Comparison of ENCODE assay signal across 2 cellular contexts in the genomic region with DNA sequence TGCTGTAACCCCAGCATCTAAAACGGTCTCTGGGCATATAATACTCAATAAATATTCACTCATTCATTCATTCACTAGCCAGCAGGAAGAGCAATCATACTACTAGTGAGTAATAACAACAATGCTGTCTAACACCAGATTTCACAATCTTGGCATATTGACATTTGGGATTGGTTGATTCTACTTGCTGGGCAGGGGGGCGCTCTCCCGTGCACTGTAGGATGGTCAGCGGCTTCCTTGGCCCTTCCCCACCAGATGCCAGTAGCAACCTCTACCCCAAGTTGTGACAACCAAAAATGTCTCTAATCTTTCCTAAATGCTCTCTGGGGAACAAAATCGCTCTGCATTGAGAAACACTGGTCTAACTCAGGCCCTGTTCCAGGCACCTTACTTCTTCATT.
TF ChIP-seq lines count a peak whose summit lies in the region.

No MANE protein-coding gene starts in this region.

TF ChIP-seq in HEK293, 187 proteins besides CTCF, POLR2A, EP300 and RAD21:
- TF ChIP-seq ZNF677 (tag by site-specific recombination; IDR thresholded peaks at IDR 0.05): no peak
- TF ChIP-seq, protein P1, sequence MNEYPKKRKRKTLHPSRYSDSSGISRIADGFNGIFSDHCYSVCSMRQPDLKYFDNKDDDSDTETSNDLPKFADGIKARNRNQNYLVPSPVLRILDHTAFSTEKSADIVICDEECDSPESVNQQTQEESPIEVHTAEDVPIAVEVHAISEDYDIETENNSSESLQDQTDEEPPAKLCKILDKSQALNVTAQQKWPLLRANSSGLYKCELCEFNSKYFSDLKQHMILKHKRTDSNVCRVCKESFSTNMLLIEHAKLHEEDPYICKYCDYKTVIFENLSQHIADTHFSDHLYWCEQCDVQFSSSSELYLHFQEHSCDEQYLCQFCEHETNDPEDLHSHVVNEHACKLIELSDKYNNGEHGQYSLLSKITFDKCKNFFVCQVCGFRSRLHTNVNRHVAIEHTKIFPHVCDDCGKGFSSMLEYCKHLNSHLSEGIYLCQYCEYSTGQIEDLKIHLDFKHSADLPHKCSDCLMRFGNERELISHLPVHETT (tag by site-specific recombination; IDR thresholded peaks at IDR 0.05): no peak
- TF ChIP-seq ZNF155 (tag by site-specific recombination; IDR thresholded peaks at IDR 0.05): no peak
- no peak for TF ChIP-seq ZNF10 (tag by site-specific recombination; IDR thresholded peaks at IDR 0.05)
- no peak for TF ChIP-seq ZNF629 (tag by site-specific recombination; IDR thresholded peaks at IDR 0.05)
- no peak for TF ChIP-seq TCF7L2 (IDR thresholded peaks at IDR 0.05; ENCODE audit: borderline replicate concordance, low read depth, low read length)
- TF ChIP-seq, protein P2, sequence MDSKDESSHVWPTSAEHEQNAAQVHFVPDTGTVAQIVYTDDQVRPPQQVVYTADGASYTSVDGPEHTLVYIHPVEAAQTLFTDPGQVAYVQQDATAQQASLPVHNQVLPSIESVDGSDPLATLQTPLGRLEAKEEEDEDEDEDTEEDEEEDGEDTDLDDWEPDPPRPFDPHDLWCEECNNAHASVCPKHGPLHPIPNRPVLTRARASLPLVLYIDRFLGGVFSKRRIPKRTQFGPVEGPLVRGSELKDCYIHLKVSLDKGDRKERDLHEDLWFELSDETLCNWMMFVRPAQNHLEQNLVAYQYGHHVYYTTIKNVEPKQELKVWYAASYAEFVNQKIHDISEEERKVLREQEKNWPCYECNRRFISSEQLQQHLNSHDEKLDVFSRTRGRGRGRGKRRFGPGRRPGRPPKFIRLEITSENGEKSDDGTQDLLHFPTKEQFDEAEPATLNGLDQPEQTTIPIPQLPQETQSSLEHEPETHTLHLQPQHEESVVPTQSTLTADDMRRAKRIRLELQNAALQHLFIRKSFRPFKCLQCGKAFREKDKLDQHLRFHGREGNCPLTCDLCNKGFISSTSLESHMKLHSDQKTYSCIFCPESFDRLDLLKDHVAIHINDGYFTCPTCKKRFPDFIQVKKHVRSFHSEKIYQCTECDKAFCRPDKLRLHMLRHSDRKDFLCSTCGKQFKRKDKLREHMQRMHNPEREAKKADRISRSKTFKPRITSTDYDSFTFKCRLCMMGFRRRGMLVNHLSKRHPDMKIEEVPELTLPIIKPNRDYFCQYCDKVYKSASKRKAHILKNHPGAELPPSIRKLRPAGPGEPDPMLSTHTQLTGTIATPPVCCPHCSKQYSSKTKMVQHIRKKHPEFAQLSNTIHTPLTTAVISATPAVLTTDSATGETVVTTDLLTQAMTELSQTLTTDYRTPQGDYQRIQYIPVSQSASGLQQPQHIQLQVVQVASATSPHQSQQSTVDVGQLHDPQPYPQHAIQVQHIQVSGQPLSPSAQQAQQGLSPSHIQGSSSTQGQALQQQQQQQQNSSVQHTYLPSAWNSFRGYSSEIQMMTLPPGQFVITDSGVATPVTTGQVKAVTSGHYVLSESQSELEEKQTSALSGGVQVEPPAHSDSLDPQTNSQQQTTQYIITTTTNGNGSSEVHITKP (tag by site-specific recombination; IDR thresholded peaks at IDR 0.05): peak; percentile 54

TF ChIP-seq in K562, 482 proteins besides CTCF, POLR2A, EP300 and RAD21:
- TF ChIP-seq ZNF75A (CRISPR knock-in tag; IDR thresholded peaks at IDR 0.05) (no peak), ETV6 (IDR thresholded peaks at IDR 0.05; ENCODE audit: borderline replicate concordance in 1 of 2, low read depth in 2 of 2, low read length in 1 of 2) (no peak), ETV6 (CRISPR knock-in tag; IDR thresholded peaks at IDR 0.05; ENCODE audit: borderline replicate concordance) (no peak), CEBPB (tag; IDR thresholded peaks at IDR 0.05) (0 out of 2 replicates have a peak, but pooled peaks have one; percentile 40)
- TF ChIP-seq, protein P3, sequence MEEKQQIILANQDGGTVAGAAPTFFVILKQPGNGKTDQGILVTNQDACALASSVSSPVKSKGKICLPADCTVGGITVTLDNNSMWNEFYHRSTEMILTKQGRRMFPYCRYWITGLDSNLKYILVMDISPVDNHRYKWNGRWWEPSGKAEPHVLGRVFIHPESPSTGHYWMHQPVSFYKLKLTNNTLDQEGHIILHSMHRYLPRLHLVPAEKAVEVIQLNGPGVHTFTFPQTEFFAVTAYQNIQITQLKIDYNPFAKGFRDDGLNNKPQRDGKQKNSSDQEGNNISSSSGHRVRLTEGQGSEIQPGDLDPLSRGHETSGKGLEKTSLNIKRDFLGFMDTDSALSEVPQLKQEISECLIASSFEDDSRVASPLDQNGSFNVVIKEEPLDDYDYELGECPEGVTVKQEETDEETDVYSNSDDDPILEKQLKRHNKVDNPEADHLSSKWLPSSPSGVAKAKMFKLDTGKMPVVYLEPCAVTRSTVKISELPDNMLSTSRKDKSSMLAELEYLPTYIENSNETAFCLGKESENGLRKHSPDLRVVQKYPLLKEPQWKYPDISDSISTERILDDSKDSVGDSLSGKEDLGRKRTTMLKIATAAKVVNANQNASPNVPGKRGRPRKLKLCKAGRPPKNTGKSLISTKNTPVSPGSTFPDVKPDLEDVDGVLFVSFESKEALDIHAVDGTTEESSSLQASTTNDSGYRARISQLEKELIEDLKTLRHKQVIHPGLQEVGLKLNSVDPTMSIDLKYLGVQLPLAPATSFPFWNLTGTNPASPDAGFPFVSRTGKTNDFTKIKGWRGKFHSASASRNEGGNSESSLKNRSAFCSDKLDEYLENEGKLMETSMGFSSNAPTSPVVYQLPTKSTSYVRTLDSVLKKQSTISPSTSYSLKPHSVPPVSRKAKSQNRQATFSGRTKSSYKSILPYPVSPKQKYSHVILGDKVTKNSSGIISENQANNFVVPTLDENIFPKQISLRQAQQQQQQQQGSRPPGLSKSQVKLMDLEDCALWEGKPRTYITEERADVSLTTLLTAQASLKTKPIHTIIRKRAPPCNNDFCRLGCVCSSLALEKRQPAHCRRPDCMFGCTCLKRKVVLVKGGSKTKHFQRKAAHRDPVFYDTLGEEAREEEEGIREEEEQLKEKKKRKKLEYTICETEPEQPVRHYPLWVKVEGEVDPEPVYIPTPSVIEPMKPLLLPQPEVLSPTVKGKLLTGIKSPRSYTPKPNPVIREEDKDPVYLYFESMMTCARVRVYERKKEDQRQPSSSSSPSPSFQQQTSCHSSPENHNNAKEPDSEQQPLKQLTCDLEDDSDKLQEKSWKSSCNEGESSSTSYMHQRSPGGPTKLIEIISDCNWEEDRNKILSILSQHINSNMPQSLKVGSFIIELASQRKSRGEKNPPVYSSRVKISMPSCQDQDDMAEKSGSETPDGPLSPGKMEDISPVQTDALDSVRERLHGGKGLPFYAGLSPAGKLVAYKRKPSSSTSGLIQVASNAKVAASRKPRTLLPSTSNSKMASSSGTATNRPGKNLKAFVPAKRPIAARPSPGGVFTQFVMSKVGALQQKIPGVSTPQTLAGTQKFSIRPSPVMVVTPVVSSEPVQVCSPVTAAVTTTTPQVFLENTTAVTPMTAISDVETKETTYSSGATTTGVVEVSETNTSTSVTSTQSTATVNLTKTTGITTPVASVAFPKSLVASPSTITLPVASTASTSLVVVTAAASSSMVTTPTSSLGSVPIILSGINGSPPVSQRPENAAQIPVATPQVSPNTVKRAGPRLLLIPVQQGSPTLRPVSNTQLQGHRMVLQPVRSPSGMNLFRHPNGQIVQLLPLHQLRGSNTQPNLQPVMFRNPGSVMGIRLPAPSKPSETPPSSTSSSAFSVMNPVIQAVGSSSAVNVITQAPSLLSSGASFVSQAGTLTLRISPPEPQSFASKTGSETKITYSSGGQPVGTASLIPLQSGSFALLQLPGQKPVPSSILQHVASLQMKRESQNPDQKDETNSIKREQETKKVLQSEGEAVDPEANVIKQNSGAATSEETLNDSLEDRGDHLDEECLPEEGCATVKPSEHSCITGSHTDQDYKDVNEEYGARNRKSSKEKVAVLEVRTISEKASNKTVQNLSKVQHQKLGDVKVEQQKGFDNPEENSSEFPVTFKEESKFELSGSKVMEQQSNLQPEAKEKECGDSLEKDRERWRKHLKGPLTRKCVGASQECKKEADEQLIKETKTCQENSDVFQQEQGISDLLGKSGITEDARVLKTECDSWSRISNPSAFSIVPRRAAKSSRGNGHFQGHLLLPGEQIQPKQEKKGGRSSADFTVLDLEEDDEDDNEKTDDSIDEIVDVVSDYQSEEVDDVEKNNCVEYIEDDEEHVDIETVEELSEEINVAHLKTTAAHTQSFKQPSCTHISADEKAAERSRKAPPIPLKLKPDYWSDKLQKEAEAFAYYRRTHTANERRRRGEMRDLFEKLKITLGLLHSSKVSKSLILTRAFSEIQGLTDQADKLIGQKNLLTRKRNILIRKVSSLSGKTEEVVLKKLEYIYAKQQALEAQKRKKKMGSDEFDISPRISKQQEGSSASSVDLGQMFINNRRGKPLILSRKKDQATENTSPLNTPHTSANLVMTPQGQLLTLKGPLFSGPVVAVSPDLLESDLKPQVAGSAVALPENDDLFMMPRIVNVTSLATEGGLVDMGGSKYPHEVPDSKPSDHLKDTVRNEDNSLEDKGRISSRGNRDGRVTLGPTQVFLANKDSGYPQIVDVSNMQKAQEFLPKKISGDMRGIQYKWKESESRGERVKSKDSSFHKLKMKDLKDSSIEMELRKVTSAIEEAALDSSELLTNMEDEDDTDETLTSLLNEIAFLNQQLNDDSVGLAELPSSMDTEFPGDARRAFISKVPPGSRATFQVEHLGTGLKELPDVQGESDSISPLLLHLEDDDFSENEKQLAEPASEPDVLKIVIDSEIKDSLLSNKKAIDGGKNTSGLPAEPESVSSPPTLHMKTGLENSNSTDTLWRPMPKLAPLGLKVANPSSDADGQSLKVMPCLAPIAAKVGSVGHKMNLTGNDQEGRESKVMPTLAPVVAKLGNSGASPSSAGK (IDR thresholded peaks at IDR 0.05): no peak
TF ChIP-seq in K562: peak in this region for 1.
